In the genomic region with DNA sequence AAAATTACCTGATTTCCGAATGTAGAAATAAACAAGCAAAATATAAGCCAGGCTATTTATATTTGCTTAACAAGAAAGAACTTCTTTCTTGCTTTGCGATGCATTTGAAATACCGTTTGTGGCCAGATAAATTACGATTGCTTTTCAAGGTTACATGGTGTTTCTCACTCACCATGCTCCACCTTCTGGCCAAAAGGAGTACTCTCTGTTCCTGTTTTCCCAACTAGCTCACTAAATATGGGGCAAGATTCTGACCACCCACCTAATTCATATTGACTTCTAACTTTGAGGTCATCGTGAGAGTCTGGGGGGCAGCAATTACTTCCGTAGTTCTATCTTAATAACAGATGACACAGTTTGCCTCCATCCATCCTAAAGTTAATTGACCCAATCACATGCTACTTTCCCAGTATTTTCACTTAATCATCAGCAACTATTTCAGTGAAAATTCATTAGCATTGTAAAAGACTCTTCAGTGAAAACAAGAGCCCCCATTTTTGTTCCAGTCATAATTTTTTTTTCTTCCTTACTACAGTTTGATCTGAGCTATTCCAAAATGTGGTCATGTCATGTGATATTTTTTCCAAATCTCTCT, we compare ENCODE assay signal across 8 cellular contexts. TPM values are rescaled to one million over a fixed set of nuclear protein-coding genes. Genes with fewer than 3 reads are reported as not detected.
DNase-seq lines count a peak whose midpoint lies in the region; ATAC-seq, FAIRE-seq and TF ChIP-seq lines count a peak whose summit lies in the region.

No MANE protein-coding gene starts in this region.

- in situ Hi-C loops in K562 (cut with MboI): no loop called here

- H3K27me3 ChIP-seq in K562 (ENCODE audit: control insufficient read depth in 2 of 2, insufficient read depth in 2 of 2, low read length in 2 of 2) (no peaks in the 10 kb centered on the region; a peak in 1 of 5 replicates), iPS-15b (ENCODE audit: control insufficient read depth, insufficient read depth, low read length) (no peaks in the 10 kb centered on the region)

- no peak overlapping the region for H3K27ac ChIP-seq in K562 (ENCODE audit: extremely low read depth, low read depth, low read length)

- ATAC-seq in K562: peak; percentile 72

- TF ChIP-seq EP300 in K562 (IDR thresholded peaks at IDR 0.05; ENCODE audit: low read length): no peak

- POLR2A ChIA-PET in K562 (lab: Yijun Ruan, JAX): interaction anchor here (1.0 kb wide), 1 partner anchor 288 kb away, joined by 4 read pairs; no protein-coding TSS in a partner anchor

- no peak overlapping the region for H3K4me2 ChIP-seq in K562 (ENCODE audit: insufficient read depth, low read length)

- BruUV-seq in K562 (replicated peaks; lab: Mats Ljungman, UMichigan): no TSS peak

- TF ChIP-seq POLR2A in K562 (conservative IDR thresholded peaks at IDR 0.05): no peak

- H3K4me1 ChIP-seq in K562 (replicated peaks in 1 of 2; ENCODE audit: control insufficient read depth in 2 of 2, insufficient read depth in 2 of 2, low read length in 2 of 2) (no peaks in the 10 kb centered on the region), iPS-15b (ENCODE audit: control insufficient read depth, insufficient read depth, low read length) (peaks cover 12% of the 10 kb centered on the region)

- peak overlapping the region; percentile 49; the same call in 1 of the 2 replicates for H2AFZ ChIP-seq in K562 (ENCODE audit: low read depth, low read length)

- 2% methylated on average over 6 of the region's 6 CpGs for WGBS in K562 (ENCODE audit: insufficient coverage, low coverage, missing lambda C conversion rate)

- FAIRE-seq in A204.1 (lab: Jason Lieb, UNC): peak; percentile 85
- peak; percentile 65 for FAIRE-seq in K562 (lab: Jason Lieb, UNC)

- H4K20me1 ChIP-seq in K562 (replicated peaks; ENCODE audit: control insufficient read depth, insufficient read depth, low read length): no peaks in the 10 kb centered on the region

- H3K9me3 ChIP-seq in K562 (replicated peaks; ENCODE audit: control insufficient read depth, insufficient read depth, low read depth, low read length) (no peaks in the 10 kb centered on the region), iPS-15b (ENCODE audit: control insufficient read depth, insufficient read depth, low read length) (no peaks in the 10 kb centered on the region)

- H3K4me3 ChIP-seq in K562: no peak overlapping the region
- H3K4me3 ChIP-seq in iPS-15b (ENCODE audit: low read depth, low read length): no peak overlapping the region

- CTCF ChIA-PET in K562 (lab: Yijun Ruan, JAX; ENCODE audit: low intra/inter-chr PET ratio): interaction anchor here (0.6 to 2.4 kb wide), 3 partner anchors 74 to 89 kb away, joined by 3 to 19 read pairs (median 13); no protein-coding TSS in a partner anchor

- H3K36me3 ChIP-seq in K562 (ENCODE audit: control insufficient read depth, insufficient read depth, low read length) (no peaks in the 10 kb centered on the region), iPS-15b (ENCODE audit: control insufficient read depth, insufficient read depth, low read length) (no peaks in the 10 kb centered on the region)

- H3K9me1 ChIP-seq in K562 (ENCODE audit: control insufficient read depth, insufficient read depth, low read length): no peaks in the 10 kb centered on the region

- intact Hi-C loops in K562 (cut with micrococcal nuclease): loop anchor here (1.0 kb wide), 2 partner anchors 86 to 90 kb away; no protein-coding TSS in a partner anchor

- peak; percentile 64 to 70 for TF ChIP-seq RAD21 in K562 (CRISPR knock-in tag; conservative IDR thresholded peaks at IDR 0.05 in 1 of 2, IDR thresholded peaks at IDR 0.05 in 1 of 2)

- H3K9ac ChIP-seq in K562 (ENCODE audit: insufficient read depth in 1 of 2, low read depth in 2 of 2, low read length in 2 of 2): no peak overlapping the region
- H3K9ac ChIP-seq in iPS-15b (ENCODE audit: low read depth, low read length): peak overlapping the region; percentile 18

- no peaks in the 10 kb centered on the region for H3K79me2 ChIP-seq in K562 (ENCODE audit: control insufficient read depth, insufficient read depth, low read length)

- TF ChIP-seq CTCF in K562 (IDR thresholded peaks at IDR 0.05 in 2 of 3, conservative IDR thresholded peaks at IDR 0.05 in 1 of 3; ENCODE audit: insufficient read depth in 2 of 3, low read depth in 1 of 3, low read length in 3 of 3): peak; percentile 54 to 73 (median 58)

- DNase-seq in GM03348 (ENCODE audit: low spot score) (peak; percentile 67), HT1080 (ENCODE audit: low read depth) (peak; percentile 52), NCI-H774 (lab: John Stamatoyannopoulos, UW) (peak; percentile 28), K562 (ENCODE audit: extremely low read depth in 1 of 4, low spot score in 3 of 4) (peak; percentile 16 to 55 (median 24)), smooth muscle cell of the brain vasculature (ENCODE audit: low read depth, low spot score) (peak; percentile 37)
- DNase-seq in activated effector memory CD4-positive, alpha-beta T cell treated with anti-CD3 and anti-CD28 coated beads, Interleukin-2, amount 50 U/mL, for 16 hours: no peak

TF ChIP-seq in K562, 482 proteins besides CTCF, POLR2A, EP300 and RAD21 (continues in another document):
- TF ChIP-seq SMC3 (conservative IDR thresholded peaks at IDR 0.05; ENCODE audit: insufficient read depth, low read depth, low read length): peak; percentile 66
- no peak for TF ChIP-seq PRMT5 (CRISPR knock-in tag; IDR thresholded peaks at IDR 0.05)
- TF ChIP-seq, protein P1, sequence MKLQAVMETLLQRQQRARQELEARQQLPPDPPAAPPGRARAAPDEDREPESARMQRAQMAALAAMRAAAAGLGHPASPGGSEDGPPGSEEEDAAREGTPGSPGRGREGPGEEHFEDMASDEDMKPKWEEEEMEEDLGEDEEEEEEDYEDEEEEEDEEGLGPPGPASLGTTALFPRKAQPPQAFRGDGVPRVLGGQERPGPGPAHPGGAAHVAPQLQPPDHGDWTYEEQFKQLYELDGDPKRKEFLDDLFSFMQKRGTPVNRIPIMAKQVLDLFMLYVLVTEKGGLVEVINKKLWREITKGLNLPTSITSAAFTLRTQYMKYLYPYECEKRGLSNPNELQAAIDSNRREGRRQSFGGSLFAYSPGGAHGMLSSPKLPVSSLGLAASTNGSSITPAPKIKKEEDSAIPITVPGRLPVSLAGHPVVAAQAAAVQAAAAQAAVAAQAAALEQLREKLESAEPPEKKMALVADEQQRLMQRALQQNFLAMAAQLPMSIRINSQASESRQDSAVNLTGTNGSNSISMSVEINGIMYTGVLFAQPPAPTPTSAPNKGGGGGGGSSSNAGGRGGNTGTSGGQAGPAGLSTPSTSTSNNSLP (IDR thresholded peaks at IDR 0.05; ENCODE audit: borderline replicate concordance, low read depth, low read length): no peak
- TF ChIP-seq ELF2 (CRISPR knock-in tag; IDR thresholded peaks at IDR 0.05): no peak
- TF ChIP-seq SPI1 (IDR thresholded peaks at IDR 0.05; ENCODE audit: borderline replicate concordance, low read depth, low read length): peak; percentile 53; the same call in 1 of the 2 replicates
- TF ChIP-seq, protein P2, sequence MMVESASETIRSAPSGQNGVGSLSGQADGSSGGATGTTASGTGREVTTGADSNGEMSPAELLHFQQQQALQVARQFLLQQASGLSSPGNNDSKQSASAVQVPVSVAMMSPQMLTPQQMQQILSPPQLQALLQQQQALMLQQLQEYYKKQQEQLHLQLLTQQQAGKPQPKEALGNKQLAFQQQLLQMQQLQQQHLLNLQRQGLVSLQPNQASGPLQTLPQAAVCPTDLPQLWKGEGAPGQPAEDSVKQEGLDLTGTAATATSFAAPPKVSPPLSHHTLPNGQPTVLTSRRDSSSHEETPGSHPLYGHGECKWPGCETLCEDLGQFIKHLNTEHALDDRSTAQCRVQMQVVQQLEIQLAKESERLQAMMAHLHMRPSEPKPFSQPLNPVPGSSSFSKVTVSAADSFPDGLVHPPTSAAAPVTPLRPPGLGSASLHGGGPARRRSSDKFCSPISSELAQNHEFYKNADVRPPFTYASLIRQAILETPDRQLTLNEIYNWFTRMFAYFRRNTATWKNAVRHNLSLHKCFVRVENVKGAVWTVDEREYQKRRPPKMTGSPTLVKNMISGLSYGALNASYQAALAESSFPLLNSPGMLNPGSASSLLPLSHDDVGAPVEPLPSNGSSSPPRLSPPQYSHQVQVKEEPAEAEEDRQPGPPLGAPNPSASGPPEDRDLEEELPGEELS (CRISPR knock-in tag; IDR thresholded peaks at IDR 0.05; ENCODE audit: borderline replicate concordance): no peak

RNA-seq across cellular contexts. Expression of a gene that starts 25.9 kb away (rescaled TPM):
- 2.3 TPM in 1 of 2 replicates, not detected in the other for total RNA-seq in HT1080 (2014; rRNA removed; shearing (Covaris generic))
- polyA plus RNA-seq in HT1080 (2015; cell fraction: cytosol; rRNA removed): 0.02 TPM in 2 replicates
- polyA plus RNA-seq in HT1080 (2015; cell fraction: nucleus; rRNA removed): 0.26 TPM in 1 of 2 replicates, not detected in the other
- total RNA-seq in K562 (2011; cell fraction: chromatin; rRNA removed; ENCODE audit: low replicate concordance): not detected in 2 replicates
- not detected in 2 replicates for total RNA-seq in K562 (2011; cell fraction: nucleolus; rRNA removed)
- not detected in 2 replicates for total RNA-seq in K562 (2011; cell fraction: nucleoplasm; rRNA removed)
- total RNA-seq in K562 (2014; rRNA removed) (1.1 TPM in 1 of 2 replicates, not detected in the other), K562 (2014; rRNA removed; fragmentation: Illumina TruSeq; extraction: Trizol) (0.25 and 0.41 TPM in 2 replicates), K562 (2015; rRNA removed; fragmentation: Illumina TruSeq; extraction: Trizol) (0.33 and 0.49 TPM in 2 replicates), K562 (2021) (0.18 TPM in 2 replicates)
- polyA plus RNA-seq in K562 (2011; rRNA removed) (0.08 and 0.22 TPM in 2 replicates), K562 (2014; fragmentation: Illumina TruSeq; extraction: Trizol) (0.08 and 0.21 TPM in 2 replicates), K562 (2014; fragmentation: Nextera tagmentation; extraction: Ambion mirVana) (under 1 TPM; 0.20 to 0.25 TPM), K562 (2014; rRNA removed) (0.19 and 0.43 TPM in 2 replicates)
- polyA plus RNA-seq in K562 (2011; cell fraction: cytosol; rRNA removed): 0.22 and 0.35 TPM in 2 replicates
- 0.10 and 0.26 TPM in 2 replicates for polyA plus RNA-seq in K562 (2011; cell fraction: nucleus; rRNA removed)
- polyA plus RNA-seq in K562 (2012): 0.36 and 0.44 TPM in 2 replicates
- polyA minus RNA-seq in K562 (2011; rRNA and poly(A)+ RNA removed): 0.07 and 0.45 TPM in 2 replicates
- polyA minus RNA-seq in K562 (2011; cell fraction: cytosol; rRNA and poly(A)+ RNA removed): not detected in 2 replicates
- polyA minus RNA-seq in K562 (2011; cell fraction: nucleus; rRNA and poly(A)+ RNA removed): not detected in 2 replicates
